In the genomic region with DNA sequence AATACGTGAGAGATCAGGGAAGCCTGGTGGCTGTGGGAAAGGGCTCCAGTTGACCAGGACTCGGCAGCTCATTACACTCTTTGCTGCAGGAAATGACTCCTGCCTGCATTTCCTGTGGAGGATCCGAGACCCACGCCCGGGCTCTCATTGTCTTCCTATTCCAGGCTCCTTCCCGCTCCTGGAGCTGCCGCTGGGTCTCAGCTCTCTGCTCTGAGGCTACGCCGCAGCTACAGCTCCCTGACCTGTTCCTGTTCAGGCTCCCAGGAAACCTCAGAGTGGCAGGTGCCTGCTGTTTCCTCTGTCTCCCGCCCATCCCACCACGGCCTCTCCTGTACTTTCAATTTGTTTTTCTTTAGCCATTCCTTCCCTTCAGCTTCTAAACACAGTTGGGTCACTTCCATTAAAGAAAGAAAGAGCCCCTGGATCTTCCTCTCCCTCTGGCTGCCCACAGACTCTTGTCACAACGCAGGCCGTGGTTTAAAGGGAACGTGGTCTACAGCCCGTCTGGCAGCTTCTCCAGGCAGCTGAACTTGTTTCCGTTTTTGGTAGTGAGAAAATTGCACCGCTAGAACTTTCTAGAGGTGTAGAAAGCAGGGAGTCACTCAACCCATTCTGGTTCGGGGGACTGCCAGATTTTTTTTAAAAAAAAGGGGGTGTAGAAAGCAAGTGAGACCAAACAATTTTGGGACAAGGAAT, we compare ENCODE assay signal across 8 cellular contexts.
DNase-seq lines count a peak whose midpoint lies in the region; ATAC-seq and TF ChIP-seq lines count a peak whose summit lies in the region.

No MANE protein-coding gene starts in this region.

- peak overlapping the region; percentile 90 for H3K4me3 Mint-ChIP-seq in activated CD4-positive, alpha-beta T cell treated with anti-CD3 and anti-CD28 coated beads, Interleukin-2, amount 10 ng/mL, durations not matched to agents 24 days and 14 days
- peak overlapping the region; percentile 83 to 86 for H3K4me3 Mint-ChIP-seq in stimulated activated naive B cell treated with anti-CD40 and anti-IgM and Interleukin-4, amounts not matched to agents 10 μg/mL and 1 μg/mL and 100 μg/mL, for 72 hours

- no peaks in the 10 kb centered on the region for H3K27me3 ChIP-seq in left ventricle myocardium inferior (ENCODE audit: low read depth)

- H3K36me3 Mint-ChIP-seq in activated CD4-positive, alpha-beta T cell treated with anti-CD3 and anti-CD28 coated beads, Interleukin-2, amount 10 ng/mL, durations not matched to agents 24 days and 14 days (ENCODE audit: low read depth), result no peaks in the 10 kb centered on the region
- H3K36me3 Mint-ChIP-seq in stimulated activated naive B cell treated with anti-CD40 and anti-IgM and Interleukin-4, amounts not matched to agents 10 μg/mL and 1 μg/mL and 100 μg/mL, for 72 hours, result no peaks in the 10 kb centered on the region

- peak; percentile 77 for DNase-seq in activated CD4-positive, alpha-beta T cell treated with anti-CD3 and anti-CD28 coated beads, Interleukin-2, amount 10 ng/mL, durations not matched to agents 24 days and 14 days
- no peak for DNase-seq in activated CD4-positive, alpha-beta T cell treated with anti-CD3 and anti-CD28 coated beads for 48 hours
- DNase-seq in SKM-1 (lab: John Stamatoyannopoulos, UW; ENCODE audit: unreplicated experiment) (peak; percentile 7), left ventricle myocardium inferior (peak; percentile 28), NAMALWA (ENCODE audit: low spot score) (no peak)
- no peak for DNase-seq in stimulated activated naive B cell treated with anti-CD40 and anti-IgM and Interleukin-4, amounts not matched to agents 10 μg/mL and 1 μg/mL and 100 μg/mL, for 72 hours

- peak overlapping the region; percentile 47 for H3K27ac ChIP-seq in left ventricle myocardium inferior (replicated peaks)

- H3K27ac Mint-ChIP-seq in activated CD4-positive, alpha-beta T cell treated with anti-CD3 and anti-CD28 coated beads, Interleukin-2, amount 10 ng/mL, durations not matched to agents 24 days and 14 days, result peak overlapping the region; percentile 89
- peak overlapping the region; percentile 84 for H3K27ac Mint-ChIP-seq in stimulated activated naive B cell treated with anti-CD40 and anti-IgM and Interleukin-4, amounts not matched to agents 10 μg/mL and 1 μg/mL and 100 μg/mL, for 72 hours

- intact Hi-C loops in activated CD4-positive, alpha-beta T cell treated with anti-CD3 and anti-CD28 coated beads, Interleukin-2, amount 10 ng/mL, durations not matched to agents 24 days and 14 days (cut with micrococcal nuclease), result loop anchor here (5.0 kb wide), 1 partner anchor 211 kb away; a partner anchor contains a TSS
- intact Hi-C loops in left ventricle myocardium inferior (cut with micrococcal nuclease), result no loop called here

- H3K36me3 ChIP-seq in left ventricle myocardium inferior, result no peaks in the 10 kb centered on the region

- no peak for TF ChIP-seq CTCF in left ventricle myocardium inferior (IDR thresholded peaks at IDR 0.05; ENCODE audit: borderline replicate concordance)

- no peaks in the 10 kb centered on the region for H3K9me3 Mint-ChIP-seq in activated CD4-positive, alpha-beta T cell treated with anti-CD3 and anti-CD28 coated beads, Interleukin-2, amount 10 ng/mL, durations not matched to agents 24 days and 14 days
- no peaks in the 10 kb centered on the region for H3K9me3 Mint-ChIP-seq in stimulated activated naive B cell treated with anti-CD40 and anti-IgM and Interleukin-4, amounts not matched to agents 10 μg/mL and 1 μg/mL and 100 μg/mL, for 72 hours

- H3K27me3 Mint-ChIP-seq in activated CD4-positive, alpha-beta T cell treated with anti-CD3 and anti-CD28 coated beads, Interleukin-2, amount 10 ng/mL, durations not matched to agents 24 days and 14 days, result no peaks in the 10 kb centered on the region
- H3K27me3 Mint-ChIP-seq in stimulated activated naive B cell treated with anti-CD40 and anti-IgM and Interleukin-4, amounts not matched to agents 10 μg/mL and 1 μg/mL and 100 μg/mL, for 72 hours, result peaks cover 11 to 23% of the 10 kb centered on the region in 2 donors

- H3K4me1 Mint-ChIP-seq in activated CD4-positive, alpha-beta T cell treated with anti-CD3 and anti-CD28 coated beads, Interleukin-2, amount 10 ng/mL, durations not matched to agents 24 days and 14 days, result peaks cover 35% of the 10 kb centered on the region
- peaks cover 14 to 24% of the 10 kb centered on the region in 2 donors for H3K4me1 Mint-ChIP-seq in stimulated activated naive B cell treated with anti-CD40 and anti-IgM and Interleukin-4, amounts not matched to agents 10 μg/mL and 1 μg/mL and 100 μg/mL, for 72 hours

- H3K4me1 ChIP-seq in left ventricle myocardium inferior, result peaks cover 6% of the 10 kb centered on the region

- H3K9me3 ChIP-seq in left ventricle myocardium inferior (replicated peaks), result no peaks in the 10 kb centered on the region

- H3K4me3 ChIP-seq in left ventricle myocardium inferior, result peak overlapping the region; percentile 59

- peak; percentile 39 to 50 for ATAC-seq in stimulated activated naive B cell treated with anti-CD40 and anti-IgM and Interleukin-4, amounts not matched to agents 10 μg/mL and 1 μg/mL and 100 μg/mL, for 72 hours (replicated peaks)
- ATAC-seq in HG02973 (IDR thresholded peaks at IDR 0.05; ENCODE audit: unreplicated experiment) (no peak), GM18517 (IDR thresholded peaks at IDR 0.05; ENCODE audit: unreplicated experiment) (no peak)

Comparison
In these comparisons a context has a peak if more than half of its experiments do, and no peak if none do; other contexts are left out.
1. DNase-seq: peak in activated CD4-positive, alpha-beta T cell treated with anti-CD3 and anti-CD28 coated beads, Interleukin-2, amount 10 ng/mL, durations not matched to agents 24 days and 14 days (single experiment), SKM-1 (single experiment) and left ventricle myocardium inferior (single experiment); none in activated CD4-positive, alpha-beta T cell treated with anti-CD3 and anti-CD28 coated beads for 48 hours (single experiment), stimulated activated naive B cell treated with anti-CD40 and anti-IgM and Interleukin-4, amounts not matched to agents 10 μg/mL and 1 μg/mL and 100 μg/mL, for 72 hours (single experiment) and NAMALWA (single experiment).
2. ATAC-seq: peak in stimulated activated naive B cell treated with anti-CD40 and anti-IgM and Interleukin-4, amounts not matched to agents 10 μg/mL and 1 μg/mL and 100 μg/mL, for 72 hours (2 of 2); none in HG02973 (single experiment) and GM18517 (single experiment).